ENCODE assay signal across 16 cellular contexts in genomic region chr12:68267892-68268396, GRCh38. TPM values are rescaled to one million over a fixed set of nuclear protein-coding genes. Genes with fewer than 3 reads are reported as not detected.
DNase-seq lines count a peak whose midpoint lies in the region; ATAC-seq and TF ChIP-seq lines count a peak whose summit lies in the region.
"Had no signal": no experiment of that assay in that cellular context is flagged by ENCODE, and none has a peak within 500 bp of the region (broad histone marks: within the 10 kb centered on the region; RNA-seq: fewer than 3 reads in every experiment).

No MANE protein-coding gene starts in this region.

- no peaks in the 10 kb centered on the region for H3K9me3 ChIP-seq in testis

- CTCF ChIA-PET in activated CD8-positive, alpha-beta T cell treated with anti-CD3 and anti-CD28 coated beads for 36 hours (lab: Charles Lee), result no interaction called here

- intact Hi-C loops in activated CD8-positive, alpha-beta T cell treated with anti-CD3 and anti-CD28 coated beads for 36 hours (cut with micrococcal nuclease), result no loop called here
- intact Hi-C loops in testis (cut with DNase I; ENCODE audit: low total_unique reads), result no loop called here

- TF ChIP-seq CTCF in activated CD8-positive, alpha-beta T cell treated with anti-CD3 and anti-CD28 coated beads for 36 hours (IDR thresholded peaks at IDR 0.05), result no peak
- TF ChIP-seq CTCF in testis (IDR thresholded peaks at IDR 0.05), result no peak

- peak; percentile 77 for DNase-seq in GM04503 (ENCODE audit: low read depth)
- peak; percentile 53 for DNase-seq in activated CD8-positive, alpha-beta T cell treated with anti-CD3 and anti-CD28 coated beads for 36 hours
- peak; percentile 80 for DNase-seq in fibroblast of peridontal ligament (ENCODE audit: extremely low read depth)
- no peak for DNase-seq in T-helper 2 cell treated with Interferon-gamma antibody and Interleukin-4, amounts not matched to agents 5 μg/mL and 100 μg/mL, for 36 hours (ENCODE audit: low spot score)
- no peak for DNase-seq in testis
- no peak for DNase-seq in KG1 (lab: John Stamatoyannopoulos, UW)
- DNase-seq: C1 segment of cervical spinal cord; NCI-H1105 treated with DMSO at 0.1 percent for 48 hours; NCI-H510A; occipital lobe; stimulated activated CD8-positive, alpha-beta memory T cell treated with anti-CD3 and anti-CD28 coated beads, Interleukin-4, amount 100 ng/mL, for 48 hours had no signal

- H3K9me3 Mint-ChIP-seq in activated CD8-positive, alpha-beta T cell treated with anti-CD3 and anti-CD28 coated beads for 36 hours, result no peaks in the 10 kb centered on the region
- no peaks in the 10 kb centered on the region for H3K9me3 Mint-ChIP-seq in T-helper 2 cell treated with Interferon-gamma antibody and Interleukin-4, amounts not matched to agents 5 μg/mL and 100 μg/mL, for 36 hours
- H3K9me3 Mint-ChIP-seq: memory B cell had no signal

- H3K4me1 ChIP-seq in ACC112 (ENCODE audit: control insufficient read depth, insufficient read depth, low read length, unreplicated experiment) (peaks cover 36% of the 10 kb centered on the region), testis (no peaks in the 10 kb centered on the region)

- no peak overlapping the region for H3K27ac Mint-ChIP-seq in activated CD8-positive, alpha-beta T cell treated with anti-CD3 and anti-CD28 coated beads for 36 hours
- H3K27ac Mint-ChIP-seq in T-helper 2 cell treated with Interferon-gamma antibody and Interleukin-4, amounts not matched to agents 5 μg/mL and 100 μg/mL, for 36 hours, result no peak overlapping the region
- H3K27ac Mint-ChIP-seq: memory B cell had no signal

- 90 to 91% methylated on average over 6 of the region's 6 CpGs for WGBS in testis, 2 donors

- H2AFZ ChIP-seq in ACC112 (ENCODE audit: low read length, unreplicated experiment), result no peak overlapping the region

- no peaks in the 10 kb centered on the region for H3K79me2 ChIP-seq in ACC112 (ENCODE audit: control insufficient read depth, insufficient read depth, low read length, unreplicated experiment)

- H3K36me3 ChIP-seq in ACC112 (ENCODE audit: insufficient read depth, low read length), result no peaks in the 10 kb centered on the region
- H3K36me3 ChIP-seq in testis (ENCODE audit: low read depth, missing control alignments), result no peaks in the 10 kb centered on the region
- H3K36me3 ChIP-seq: cardiac muscle cell had no signal

- H3K27me3 Mint-ChIP-seq in activated CD8-positive, alpha-beta T cell treated with anti-CD3 and anti-CD28 coated beads for 36 hours, result peaks cover 21% of the 10 kb centered on the region
- peaks cover 57% of the 10 kb centered on the region for H3K27me3 Mint-ChIP-seq in T-helper 2 cell treated with Interferon-gamma antibody and Interleukin-4, amounts not matched to agents 5 μg/mL and 100 μg/mL, for 36 hours (ENCODE audit: low read depth)

- no peak overlapping the region for H3K4me3 ChIP-seq in ACC112 (ENCODE audit: low read depth, low read length)
- no peak overlapping the region for H3K4me3 ChIP-seq in testis
- H3K4me3 ChIP-seq: cardiac muscle cell had no signal

- H3K4me1 Mint-ChIP-seq in activated CD8-positive, alpha-beta T cell treated with anti-CD3 and anti-CD28 coated beads for 36 hours (ENCODE audit: low read depth), result peaks cover 29% of the 10 kb centered on the region
- peaks cover 6% of the 10 kb centered on the region for H3K4me1 Mint-ChIP-seq in T-helper 2 cell treated with Interferon-gamma antibody and Interleukin-4, amounts not matched to agents 5 μg/mL and 100 μg/mL, for 36 hours (ENCODE audit: low read depth)
- H3K4me1 Mint-ChIP-seq: memory B cell had no signal

- ATAC-seq in activated CD8-positive, alpha-beta T cell treated with anti-CD3 and anti-CD28 coated beads for 36 hours, result peak; percentile 74
- ATAC-seq in GM18909 (IDR thresholded peaks at IDR 0.05; ENCODE audit: poor library complexity, unreplicated experiment), result no peak
- ATAC-seq: Right ventricle myocardium inferior had no signal

- peak overlapping the region; percentile 72 for H3K27ac ChIP-seq in ACC112 (ENCODE audit: low read depth, low read length)
- no peak overlapping the region for H3K27ac ChIP-seq in testis
- H3K27ac ChIP-seq: cardiac muscle cell had no signal

- no peaks in the 10 kb centered on the region for H3K36me3 Mint-ChIP-seq in activated CD8-positive, alpha-beta T cell treated with anti-CD3 and anti-CD28 coated beads for 36 hours (ENCODE audit: low read depth)
- no peaks in the 10 kb centered on the region for H3K36me3 Mint-ChIP-seq in T-helper 2 cell treated with Interferon-gamma antibody and Interleukin-4, amounts not matched to agents 5 μg/mL and 100 μg/mL, for 36 hours (ENCODE audit: low read depth)
- H3K36me3 Mint-ChIP-seq: memory B cell had no signal

- POLR2A ChIA-PET in activated CD8-positive, alpha-beta T cell treated with anti-CD3 and anti-CD28 coated beads for 36 hours (lab: Charles Lee), result no interaction called here

- TF ChIP-seq POLR2A in testis (IDR thresholded peaks at IDR 0.05), result no peak

- no peak overlapping the region for H3K4me3 Mint-ChIP-seq in activated CD8-positive, alpha-beta T cell treated with anti-CD3 and anti-CD28 coated beads for 36 hours
- H3K4me3 Mint-ChIP-seq in T-helper 2 cell treated with Interferon-gamma antibody and Interleukin-4, amounts not matched to agents 5 μg/mL and 100 μg/mL, for 36 hours, result no peak overlapping the region
- H3K4me3 Mint-ChIP-seq: memory B cell had no signal

- no peaks in the 10 kb centered on the region for H3K27me3 ChIP-seq in ACC112 (ENCODE audit: insufficient read depth, low read length)
- H3K27me3 ChIP-seq in testis, result no peaks in the 10 kb centered on the region
- H3K27me3 ChIP-seq: cardiac muscle cell had no signal

RNA-seq across cellular contexts. Expression of gene IL22, which starts 14.5 kb away (rescaled TPM):
- total RNA-seq in activated CD8-positive, alpha-beta T cell treated with anti-CD3 and anti-CD28 coated beads for 36 hours, result not detected
- total RNA-seq in testis, result not detected
- not detected for polyA plus RNA-seq in testis (ENCODE audit: insufficient read depth, low read depth, low replicate concordance)
- total RNA-seq: cardiac muscle cell, occipital lobe, Right ventricle myocardium inferior had no signal
- polyA plus RNA-seq: cardiac muscle cell had no signal

RNA-seq across cellular contexts. Expression of gene IL26, which starts 42.3 kb away (rescaled TPM):
- not detected for total RNA-seq in activated CD8-positive, alpha-beta T cell treated with anti-CD3 and anti-CD28 coated beads for 36 hours
- total RNA-seq in testis, result not detected
- polyA plus RNA-seq in testis (ENCODE audit: insufficient read depth, low read depth, low replicate concordance), result not detected
- total RNA-seq: cardiac muscle cell, occipital lobe, Right ventricle myocardium inferior had no signal
- polyA plus RNA-seq: cardiac muscle cell had no signal

Comparison
In these comparisons a context has a peak if more than half of its experiments do, and no peak if none do; other contexts are left out.
1. DNase-seq: peak in GM04503 (single experiment), activated CD8-positive, alpha-beta T cell treated with anti-CD3 and anti-CD28 coated beads for 36 hours (single experiment) and fibroblast of peridontal ligament (single experiment); none in T-helper 2 cell treated with Interferon-gamma antibody and Interleukin-4, amounts not matched to agents 5 μg/mL and 100 μg/mL, for 36 hours (single experiment), testis (single experiment) and KG1 (single experiment).